Comparison of ENCODE assay signal across 14 cellular contexts in the genomic region with DNA sequence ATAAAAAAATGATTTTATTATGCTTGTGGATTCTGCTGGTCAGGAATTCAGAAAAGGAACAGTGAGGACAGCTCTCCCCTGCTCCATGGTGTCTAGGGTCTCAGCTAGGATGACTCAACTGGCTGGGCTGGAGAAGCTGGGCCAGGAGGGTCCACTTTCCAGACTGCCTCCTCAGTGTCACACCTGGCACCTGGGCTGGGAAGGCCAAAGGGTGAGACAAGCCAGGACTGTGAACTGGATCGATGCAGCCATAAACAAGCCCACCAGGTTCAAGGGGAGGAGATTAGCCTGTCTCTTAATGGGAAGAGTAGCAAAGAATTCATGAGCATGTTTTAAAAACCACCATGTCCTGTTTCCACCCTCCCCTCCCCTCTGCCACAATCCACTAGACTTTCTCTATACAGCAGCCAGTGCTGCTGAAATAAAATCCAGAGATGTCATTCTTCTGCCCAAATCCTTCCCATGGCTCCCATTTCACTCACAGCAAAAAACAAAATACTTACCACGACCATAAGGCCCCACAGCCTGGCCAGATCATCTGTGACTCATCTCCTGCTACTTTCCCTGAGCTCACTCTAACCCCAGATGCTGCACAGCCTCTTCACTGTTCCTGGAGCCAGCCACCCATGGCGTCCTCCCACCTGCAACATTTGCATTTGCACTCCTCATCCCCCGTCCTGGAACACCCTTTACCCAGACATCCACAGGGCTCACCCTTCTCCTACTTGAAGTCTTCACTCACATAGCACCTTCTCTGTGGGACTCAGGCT. TPM values are rescaled to one million over a fixed set of nuclear protein-coding genes. Genes with fewer than 3 reads are reported as not detected.
DNase-seq lines count a peak whose midpoint lies in the region; ATAC-seq and TF ChIP-seq lines count a peak whose summit lies in the region.
"Had no signal": no experiment of that assay in that cellular context is flagged by ENCODE, and none has a peak within 500 bp of the region (broad histone marks: within the 10 kb centered on the region; RNA-seq: fewer than 3 reads in every experiment).

No MANE protein-coding gene starts in this region.

- peak; percentile 82 for DNase-seq in GM23248
- DNase-seq in RWPE2 (ENCODE audit: low spot score) = no peak
- DNase-seq in fibroblast of peridontal ligament (ENCODE audit: extremely low read depth) = peak; percentile 83
- DNase-seq in skeletal muscle cell (ENCODE audit: low read depth) = peak; percentile 73
- no peak for DNase-seq in stimulated activated CD4-positive, alpha-beta T cell treated with anti-CD3 and anti-CD28 coated beads, Interleukin-1b, Interleukin-23, amount 100 ng/mL, for 48 hours
- DNase-seq in GM13976 (ENCODE audit: low spot score) = no peak
- no peak for DNase-seq in NCI-H2227 (lab: John Stamatoyannopoulos, UW; ENCODE audit: unreplicated experiment)
- DNase-seq: activated CD4-positive, alpha-beta T cell treated with anti-CD3 and anti-CD28 coated beads, Interleukin-2, amount 50 U/mL, for 1 hour; natural killer cell; NCI-H1930; testis had no signal

- no peaks in the 10 kb centered on the region for H3K36me3 ChIP-seq in GM23248 (ENCODE audit: low read depth)
- H3K36me3 ChIP-seq in RWPE2 (ENCODE audit: low read depth) = no peaks in the 10 kb centered on the region
- H3K36me3 ChIP-seq: HAP-1 had no signal

- ATAC-seq in RWPE2 (ENCODE audit: low read depth) (peak; percentile 33; the same call in 1 of the 3 replicates), GM18861 (IDR thresholded peaks at IDR 0.05; ENCODE audit: unreplicated experiment) (no peak)
- ATAC-seq: K562, natural killer cell had no signal

- H2AFZ ChIP-seq in GM23248 = no peak overlapping the region

- no peaks in the 10 kb centered on the region for H3K79me2 ChIP-seq in GM23248 (ENCODE audit: insufficient read depth)

- peaks cover 12% of the 10 kb centered on the region for H3F3A ChIP-seq in GM23248 (ENCODE audit: insufficient read depth)

- in situ Hi-C loops in GM23248 (cut with MboI) (no loop called here), GM13976 (cut with MboI; ENCODE audit: low sequenced_read_pairs, unreplicated experiment) (no loop called here)

- 39 to 46% methylated on average over 4 of the region's 4 CpGs for WGBS in GM23248 (ENCODE audit: low coverage in 1 of 2, low lambda C conversion rate in 2 of 2, missing lambda C conversion rate in 2 of 2), 2 experiments

- H3K4me2 ChIP-seq in GM23248 (ENCODE audit: unreplicated experiment) = no peak overlapping the region

- H4K20me1 ChIP-seq in GM23248 (ENCODE audit: insufficient read depth) = no peaks in the 10 kb centered on the region

- peak overlapping the region; percentile 22; the same call in 1 of the 2 replicates for H3K27ac ChIP-seq in GM23248
- H3K27ac ChIP-seq in RWPE2 (ENCODE audit: poor library complexity, severe bottlenecking) = no peak overlapping the region
- H3K27ac ChIP-seq: testis had no signal

- H3K4me3 ChIP-seq in GM23248 (no peak overlapping the region), RWPE2 (ENCODE audit: severe bottlenecking) (no peak overlapping the region), skeletal muscle cell (ENCODE audit: low read depth, low read length) (no peak overlapping the region)
- H3K4me3 ChIP-seq: HAP-1, K562, testis had no signal

- no peaks in the 10 kb centered on the region for H3K9me2 ChIP-seq in GM23248 (ENCODE audit: insufficient read depth)

- H3K9me3 ChIP-seq in GM23248 (ENCODE audit: low read depth) (no peaks in the 10 kb centered on the region), RWPE2 (ENCODE audit: severe bottlenecking) (peaks cover 3% of the 10 kb centered on the region)
- H3K9me3 ChIP-seq: HAP-1, testis had no signal

- H3K4me1 ChIP-seq in GM23248 (ENCODE audit: insufficient read depth) (peaks cover 6% of the 10 kb centered on the region), RWPE2 (ENCODE audit: insufficient read depth, poor library complexity, severe bottlenecking) (peaks cover 6% of the 10 kb centered on the region)
- H3K4me1 ChIP-seq: HAP-1, testis had no signal

- H3K27me3 ChIP-seq in GM23248 (replicated peaks; ENCODE audit: insufficient read depth) (no peaks in the 10 kb centered on the region), RWPE2 (ENCODE audit: insufficient read depth, poor library complexity, severe bottlenecking) (no peaks in the 10 kb centered on the region)
- H3K27me3 ChIP-seq: testis had no signal

- TF ChIP-seq CTCF in RWPE2 (IDR thresholded peaks at IDR 0.05; ENCODE audit: poor library complexity, severe bottlenecking) (no peak), GM13976 (IDR thresholded peaks at IDR 0.05; ENCODE audit: borderline replicate concordance, control extremely low read depth, extremely low read depth, insufficient read depth, missing control alignments) (no peak)

- H3K9ac ChIP-seq in GM23248 = no peak overlapping the region

RNA-seq across cellular contexts. Expression of a gene that starts 13.8 kb away (rescaled TPM):
- 1.1 and 5.5 TPM in 2 replicates for total RNA-seq in GM23248 (2014; rRNA removed; shearing (Covaris generic))
- 1.4 and 2.5 TPM in 2 replicates for polyA plus RNA-seq in GM23248 (2016; fragmentation: Nextera tagmentation; extraction: Ambion mirVana)
- total RNA-seq: K562 had no signal
- polyA plus RNA-seq: K562 had no signal

Comparison
In these comparisons a context has a peak if more than half of its experiments do, and no peak if none do; other contexts are left out.
1. DNase-seq: peak in GM23248 (single experiment), fibroblast of peridontal ligament (single experiment) and skeletal muscle cell (single experiment); none in RWPE2 (single experiment), stimulated activated CD4-positive, alpha-beta T cell treated with anti-CD3 and anti-CD28 coated beads, Interleukin-1b, Interleukin-23, amount 100 ng/mL, for 48 hours (single experiment), GM13976 (single experiment) and NCI-H2227 (single experiment).